32 cellular contexts compared by ENCODE assay signal in the genomic region with DNA sequence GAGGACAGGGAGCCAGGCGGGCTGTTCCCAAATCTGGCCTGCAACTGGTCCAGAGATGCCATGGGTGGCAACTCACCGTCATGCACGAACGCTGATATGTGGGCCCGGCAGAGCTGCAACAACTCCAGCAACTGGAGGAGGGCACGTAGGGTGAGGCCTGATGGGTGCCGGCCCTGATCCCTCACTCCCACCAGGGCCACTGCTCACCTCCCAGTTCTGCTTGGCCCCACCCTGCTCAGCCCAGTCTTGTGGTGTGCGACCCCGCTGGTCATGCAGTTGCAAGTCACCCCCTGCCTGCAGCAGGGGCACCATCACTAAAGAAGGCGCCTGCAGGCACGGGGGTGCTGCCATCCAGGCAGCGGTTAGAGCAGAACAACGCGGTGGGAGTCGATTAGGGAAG. TPM values are rescaled to one million over a fixed set of nuclear protein-coding genes. Genes with fewer than 3 reads are reported as not detected.
"Had no signal": no experiment of that assay in that cellular context is flagged by ENCODE, and none has a peak within 500 bp of the region (broad histone marks: within the 10 kb centered on the region; RNA-seq: fewer than 3 reads in every experiment).

No MANE protein-coding gene starts in this region.

- H3K4me3 ChIP-seq: adrenal gland, body of pancreas, breast epithelium, MG63, SJSA1 had no signal

- DNase-seq: activated CD4-positive, alpha-beta T cell treated with anti-CD3 and anti-CD28 coated beads for 36 hours; activated CD4-positive, alpha-beta T cell treated with anti-CD3 and anti-CD28 coated beads, Interleukin-2, amount 10 ng/mL, durations not matched to agents 7 days and 5 days; activated CD4-positive, alpha-beta T cell treated with anti-CD3 and anti-CD28 coated beads, Interleukin-2, amount 50 U/mL, for 48 hours; activated CD8-positive, alpha-beta T cell treated with anti-CD3 and anti-CD28 coated beads, Interleukin-2, amount 10 ng/mL, durations not matched to agents 7 days and 5 days; activated gamma-delta T cell; activated naive CD4-positive, alpha-beta T cell treated with Interleukin-2 at 50 U/mL for 16 hours; activated T-cell treated with anti-CD3 and anti-CD28 coated beads, Interleukin-2, amount 50 U/mL, for 24 hours; adrenal gland; Kasumi-1; KG1; MG63; MV-4-11; NCI-H1092; NCI-H187 treated with DMSO at 0.1 percent for 48 hours; NCI-H2081 treated with DMSO at 0.1 percent for 48 hours; NCI-H345; NCI-H524 treated with DMSO at 0.1 percent for 48 hours; SHP77 treated with DMSO at 0.1 percent for 48 hours; SK-N-SH had no signal

- H3K4me2 ChIP-seq: SK-N-SH had no signal

- H3K27ac Mint-ChIP-seq: activated CD4-positive, alpha-beta T cell treated with anti-CD3 and anti-CD28 coated beads for 36 hours; activated CD4-positive, alpha-beta T cell treated with anti-CD3 and anti-CD28 coated beads, Interleukin-2, amount 10 ng/mL, durations not matched to agents 7 days and 5 days; activated CD8-positive, alpha-beta T cell treated with anti-CD3 and anti-CD28 coated beads, Interleukin-2, amount 10 ng/mL, durations not matched to agents 7 days and 5 days; activated naive CD4-positive, alpha-beta T cell treated with anti-CD3 and anti-CD28 coated beads, Interleukin-2, amount 50 U/mL, for 72 hours; activated T-cell treated with anti-CD3 and anti-CD28 coated beads, Interleukin-2, amount 50 U/mL, for 24 hours; activated T-helper 2 cell treated with anti-CD3 and anti-CD28 coated beads, Interferon-gamma antibody, Interleukin-2, Interleukin-4, amounts not matched to agents 10 μg/mL and 5 μg/mL and 100 μg/mL, durations not matched to agents 14 hours and 24 hours and 36 hours; T-helper 1 cell treated with Interleukin-12 subunit alpha and Interleukin-12 subunit beta and Interleukin-4 antibody, amounts not matched to agents 30 μg/mL and 1 μg/mL, for 36 hours; T-helper 2 cell treated with Interferon-gamma antibody and Interleukin-4, amounts not matched to agents 5 μg/mL and 100 μg/mL, for 36 hours; WTC11 had no signal

- ATAC-seq: activated CD4-positive, alpha-beta T cell treated with anti-CD3 and anti-CD28 coated beads for 36 hours; activated CD4-positive, CD25-positive, alpha-beta regulatory T cell treated with anti-CD3 and anti-CD28 coated beads, Interleukin-2, amount 50 U/mL, for 24 hours; activated CD8-positive, alpha-beta T cell treated with anti-CD3 and anti-CD28 coated beads, Interleukin-2, amount 10 ng/mL, durations not matched to agents 7 days and 5 days; activated naive CD4-positive, alpha-beta T cell treated with anti-CD3 and anti-CD28 coated beads, Interleukin-2, amount 50 U/mL, for 72 hours had no signal

- H3K4me1 ChIP-seq: adrenal gland, breast epithelium, SJSA1 had no signal

- H3K27ac ChIP-seq: adrenal gland, body of pancreas, breast epithelium, SJSA1 had no signal

- H3K9ac ChIP-seq: SK-N-SH had no signal

- H3K36me3 ChIP-seq: adrenal gland, breast epithelium, MG63, SJSA1 had no signal

- H3K27me3 ChIP-seq: adrenal gland, body of pancreas had no signal

- H3K4me3 Mint-ChIP-seq: activated CD4-positive, alpha-beta T cell treated with anti-CD3 and anti-CD28 coated beads for 36 hours; activated CD4-positive, alpha-beta T cell treated with anti-CD3 and anti-CD28 coated beads, Interleukin-2, amount 10 ng/mL, durations not matched to agents 7 days and 5 days; activated CD8-positive, alpha-beta T cell treated with anti-CD3 and anti-CD28 coated beads, Interleukin-2, amount 10 ng/mL, durations not matched to agents 7 days and 5 days; activated T-cell treated with anti-CD3 and anti-CD28 coated beads, Interleukin-2, amount 50 U/mL, for 24 hours; T-helper 1 cell treated with Interleukin-12 subunit alpha and Interleukin-12 subunit beta and Interleukin-4 antibody, amounts not matched to agents 30 μg/mL and 1 μg/mL, for 36 hours; T-helper 2 cell treated with Interferon-gamma antibody and Interleukin-4, amounts not matched to agents 5 μg/mL and 100 μg/mL, for 36 hours; WTC11 had no signal

- H3K36me3 Mint-ChIP-seq: activated naive CD4-positive, alpha-beta T cell treated with anti-CD3 and anti-CD28 coated beads, Interleukin-2, amount 50 U/mL, for 72 hours; WTC11 had no signal

- H3K9me3 Mint-ChIP-seq: activated CD4-positive, alpha-beta T cell treated with anti-CD3 and anti-CD28 coated beads, Interleukin-2, amount 10 ng/mL, durations not matched to agents 7 days and 5 days; activated naive CD4-positive, alpha-beta T cell treated with anti-CD3 and anti-CD28 coated beads, Interleukin-2, amount 50 U/mL, for 72 hours; activated T-cell treated with anti-CD3 and anti-CD28 coated beads, Interleukin-2, amount 50 U/mL, for 24 hours; activated T-helper 2 cell treated with anti-CD3 and anti-CD28 coated beads, Interferon-gamma antibody, Interleukin-2, Interleukin-4, amounts not matched to agents 10 μg/mL and 5 μg/mL and 100 μg/mL, durations not matched to agents 14 hours and 24 hours and 36 hours; T-helper 1 cell treated with Interleukin-12 subunit alpha and Interleukin-12 subunit beta and Interleukin-4 antibody, amounts not matched to agents 30 μg/mL and 1 μg/mL, for 36 hours; T-helper 2 cell treated with Interferon-gamma antibody and Interleukin-4, amounts not matched to agents 5 μg/mL and 100 μg/mL, for 36 hours; WTC11 had no signal

- H3K9me3 ChIP-seq: adrenal gland, body of pancreas, breast epithelium, MG63, SJSA1, SK-N-SH had no signal

RNA-seq across cellular contexts. Expression of gene PRODH2, which starts 20.3 kb away (rescaled TPM):
- total RNA-seq: activated CD4-positive, alpha-beta T cell treated with anti-CD3 and anti-CD28 coated beads for 36 hours; activated CD4-positive, alpha-beta T cell treated with anti-CD3 and anti-CD28 coated beads, Interleukin-2, amount 10 ng/mL, durations not matched to agents 7 days and 5 days; activated CD8-positive, alpha-beta T cell treated with anti-CD3 and anti-CD28 coated beads, Interleukin-2, amount 10 ng/mL, durations not matched to agents 7 days and 5 days; activated naive CD4-positive, alpha-beta T cell treated with anti-CD3 and anti-CD28 coated beads, Interleukin-2, amount 50 U/mL, for 72 hours; activated T-helper 2 cell treated with anti-CD3 and anti-CD28 coated beads, Interferon-gamma antibody, Interleukin-2, Interleukin-4, amounts not matched to agents 10 μg/mL and 5 μg/mL and 100 μg/mL, durations not matched to agents 14 hours and 24 hours and 36 hours; astrocyte; breast epithelium; cardiac septum; NCI-H460; RPMI7951; SJSA1; WTC11 had no signal

RNA-seq across cellular contexts. Expression of gene HSPB6, which starts 35.5 kb away (rescaled TPM):
- total RNA-seq: RPMI7951, SJSA1 had no signal
